ENCODE assay signal across 1 cellular context in genomic region chr1:44739361-44740178, GRCh38.
TF ChIP-seq lines count a peak whose summit lies in the region.

KIF2C (plus strand) TSS chr1:44739837; CDS start chr1:44739933, 96 bp downstream.

TF ChIP-seq in K562, 482 proteins besides CTCF, POLR2A, EP300 and RAD21 (continued from another document and continues in another):
- TF ChIP-seq NCOA6 (IDR thresholded peaks at IDR 0.05) (peak; percentile 89), EGR1 (conservative IDR thresholded peaks at IDR 0.05) (peak; percentile 86), ZNF12 (CRISPR knock-in tag; IDR thresholded peaks at IDR 0.05) (peak; percentile 39; the same call in 1 of the 2 replicates), MGA (IDR thresholded peaks at IDR 0.05) (peak; percentile 81; the same call in 1 of the 2 replicates), ARID4B (CRISPR knock-in tag; IDR thresholded peaks at IDR 0.05) (peak; percentile 73; the same call in 1 of the 2 replicates), HNRNPH1 (optimal IDR thresholded peaks at IDR 0.05; ENCODE audit: low read depth, low read length) (no peak), NFE2 (IDR thresholded peaks at IDR 0.05; ENCODE audit: low read depth) (0 out of 2 replicates have a peak, but pooled peaks have one; percentile 19), E2F6 (IDR thresholded peaks at IDR 0.05; ENCODE audit: borderline replicate concordance in 1 of 2, extremely low read depth in 1 of 2, insufficient read depth in 1 of 2, insufficient read length in 1 of 2, low read depth in 1 of 2, low read length in 1 of 2, poor library complexity in 1 of 2, severe bottlenecking in 1 of 2) (peak; percentile 61 to 82), MAFK (IDR thresholded peaks at IDR 0.05; ENCODE audit: low read length) (no peak), PHF21A (IDR thresholded peaks at IDR 0.05; ENCODE audit: borderline replicate concordance, low read depth) (peak; percentile 50; the same call in 1 of the 2 replicates), ZNF24 (IDR thresholded peaks at IDR 0.05) (no peak), MAZ (CRISPR knock-in tag; conservative IDR thresholded peaks at IDR 0.05 in 1 of 2, IDR thresholded peaks at IDR 0.05 in 1 of 2) (peak; percentile 46 to 62; a peak in 2 of 4 replicates), L3MBTL2 (IDR thresholded peaks at IDR 0.05) (peak; percentile 90), ZNF146 (CRISPR knock-in tag; IDR thresholded peaks at IDR 0.05; ENCODE audit: unreplicated experiment) (peak; percentile 37), NFIC (IDR thresholded peaks at IDR 0.05) (peak; percentile 3; the same call in 1 of the 2 replicates), LCOR (CRISPR knock-in tag; IDR thresholded peaks at IDR 0.05) (peak; percentile 88; the same call in 1 of the 2 replicates), POLR2AphosphoS2 (IDR thresholded peaks at IDR 0.05; ENCODE audit: low read length) (peak; percentile 57; the same call in 1 of the 2 replicates), SRF (CRISPR knock-in tag; IDR thresholded peaks at IDR 0.05) (peak in 1 of 2 experiments; percentile 83; a peak in 2 of 4 replicates), EP400 (IDR thresholded peaks at IDR 0.05) (peak; percentile 99), ZNF766 (CRISPR knock-in tag; conservative IDR thresholded peaks at IDR 0.05) (peak; percentile 96), TAF9B (IDR thresholded peaks at IDR 0.05; ENCODE audit: partially characterized antibody) (peak; percentile 89), MEIS2 (IDR thresholded peaks at IDR 0.05; ENCODE audit: partially characterized antibody) (peak; percentile 61), PKNOX1 (IDR thresholded peaks at IDR 0.05) (peak; percentile 85), THRB (CRISPR knock-in tag; conservative IDR thresholded peaks at IDR 0.05) (peak; percentile 72; the same call in 1 of the 2 replicates), ZNF354B (CRISPR knock-in tag; IDR thresholded peaks at IDR 0.05) (no peak), SAP30 (IDR thresholded peaks at IDR 0.05; ENCODE audit: borderline replicate concordance, insufficient read depth, low read depth, low read length, poor library complexity, severe bottlenecking) (peak; percentile 100), ZNF395 (CRISPR knock-in tag; IDR thresholded peaks at IDR 0.05) (0 out of 2 replicates have a peak, but pooled peaks have one; percentile 42), CGGBP1 (CRISPR knock-in tag; IDR thresholded peaks at IDR 0.05) (0 out of 2 replicates have a peak, but pooled peaks have one; percentile 59), CBX2 (IDR thresholded peaks at IDR 0.05; ENCODE audit: insufficient read depth, low read length, poor library complexity, severe bottlenecking) (no peak), ZNF263 (CRISPR knock-in tag; IDR thresholded peaks at IDR 0.05; ENCODE audit: borderline replicate concordance) (0 out of 2 replicates have a peak, but pooled peaks have one; percentile 11), LEF1 (IDR thresholded peaks at IDR 0.05) (no peak; the same call in 1 of the 2 replicates), NR1H2 (CRISPR knock-in tag; IDR thresholded peaks at IDR 0.05) (0 out of 2 replicates have a peak, but pooled peaks have one; percentile 68), VEZF1 (CRISPR knock-in tag; IDR thresholded peaks at IDR 0.05) (peak; percentile 78), PURB (CRISPR knock-in tag; IDR thresholded peaks at IDR 0.05; ENCODE audit: low read depth) (no peak), RBBP5 (IDR thresholded peaks at IDR 0.05; ENCODE audit: borderline replicate concordance, insufficient read depth, low read length, poor library complexity, severe bottlenecking) (peak; percentile 55)
